9 cellular contexts compared by ENCODE assay signal in the genomic region with DNA sequence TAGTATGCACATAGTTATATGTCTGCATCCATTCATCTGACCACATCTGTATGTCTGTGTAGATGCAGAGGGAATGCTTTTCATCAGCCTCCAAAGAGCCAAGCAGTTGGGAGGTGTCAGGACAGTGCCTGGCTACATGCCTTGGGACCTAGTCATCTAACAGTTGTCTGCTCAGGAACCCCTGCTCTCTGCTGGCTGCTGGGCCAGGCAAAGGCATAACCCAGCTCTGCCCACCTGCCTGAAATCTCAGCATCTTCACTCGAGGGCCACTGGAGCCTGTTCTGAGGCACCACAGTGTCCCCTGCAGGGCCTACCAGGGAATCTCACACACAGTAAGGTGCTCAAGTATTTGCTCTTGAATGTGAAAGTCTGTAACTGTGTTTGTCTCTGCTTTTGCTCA. TPM values are rescaled to one million over a fixed set of nuclear protein-coding genes. Genes with fewer than 3 reads are reported as not detected.
DNase-seq lines count a peak whose midpoint lies in the region; TF ChIP-seq lines count a peak whose summit lies in the region.
"Had no signal": no experiment of that assay in that cellular context is flagged by ENCODE, and none has a peak within 500 bp of the region (broad histone marks: within the 10 kb centered on the region; RNA-seq: fewer than 3 reads in every experiment).

No MANE protein-coding gene starts in this region.

- H3K27ac ChIP-seq in CD4-positive, alpha-beta memory T cell (ENCODE audit: low read depth, low read length): no peak overlapping the region

- no peaks in the 10 kb centered on the region for H3K36me3 ChIP-seq in CD4-positive, alpha-beta memory T cell (ENCODE audit: insufficient read depth, low read length)

- no peak overlapping the region for H3K27ac Mint-ChIP-seq in neural crest cell (ENCODE audit: unreplicated experiment)
- no peak overlapping the region for H3K27ac Mint-ChIP-seq in CD4-positive, alpha-beta memory T cell

- H3K27me3 ChIP-seq in CD4-positive, alpha-beta memory T cell (ENCODE audit: insufficient read depth, low read length): peaks cover 17% of the 10 kb centered on the region

- no peaks in the 10 kb centered on the region for H3K36me3 Mint-ChIP-seq in neural crest cell (ENCODE audit: low read depth)
- H3K36me3 Mint-ChIP-seq in CD4-positive, alpha-beta memory T cell: no peaks in the 10 kb centered on the region

- POLR2A ChIA-PET in CD4-positive, alpha-beta memory T cell (lab: Charles Lee; ENCODE audit: partially characterized antibody): no interaction called here

- DNase-seq in NCI-H345 (lab: John Stamatoyannopoulos, UW) (peak; percentile 13), NCI-H345 treated with DMSO at 0.1 percent for 48 hours (lab: John Stamatoyannopoulos, UW; ENCODE audit: unreplicated experiment) (no peak), M059J (ENCODE audit: low read depth) (peak; percentile 78), cardiac fibroblast (ENCODE audit: low read depth in 2 of 2) (peak; percentile 57 to 71), neural crest cell (ENCODE audit: low read depth, low spot score) (no peak), NCI-H2107 treated with DMSO at 0.1 percent for 48 hours (lab: John Stamatoyannopoulos, UW; ENCODE audit: unreplicated experiment) (no peak), COLO668 (lab: John Stamatoyannopoulos, UW; ENCODE audit: unreplicated experiment) (no peak)
- no peak for DNase-seq in CD4-positive, alpha-beta memory T cell
- DNase-seq: COR-L47 had no signal

- H3K4me3 ChIP-seq in cardiac fibroblast (replicated peaks in 1 of 2; ENCODE audit: low read depth in 2 of 2, low read length in 2 of 2): no peak overlapping the region
- H3K4me3 ChIP-seq in CD4-positive, alpha-beta memory T cell (ENCODE audit: low read length in 2 of 2): no peak overlapping the region

- peaks cover 21% of the 10 kb centered on the region for H3K4me1 Mint-ChIP-seq in neural crest cell
- H3K4me1 Mint-ChIP-seq in CD4-positive, alpha-beta memory T cell: peaks cover 6 to 17% (median 12%) of the 10 kb centered on the region in 4 donors

- peaks cover 3% of the 10 kb centered on the region for H3K9me3 Mint-ChIP-seq in neural crest cell
- no peaks in the 10 kb centered on the region for H3K9me3 Mint-ChIP-seq in CD4-positive, alpha-beta memory T cell

- peak; percentile 79 for TF ChIP-seq CTCF in cardiac fibroblast (IDR thresholded peaks at IDR 0.05; ENCODE audit: low read depth, low read length)
- TF ChIP-seq CTCF in neural crest cell (conservative IDR thresholded peaks at IDR 0.05): peak; percentile 60

- peak overlapping the region; percentile 58 for H3K4me3 Mint-ChIP-seq in neural crest cell
- no peak overlapping the region for H3K4me3 Mint-ChIP-seq in CD4-positive, alpha-beta memory T cell

- intact Hi-C loops in CD4-positive, alpha-beta memory T cell (cut with micrococcal nuclease): no loop called here

- H3K27me3 Mint-ChIP-seq in neural crest cell (ENCODE audit: low read depth): peaks cover 6% of the 10 kb centered on the region
- peaks cover 14 to 20% of the 10 kb centered on the region in 2 donors for H3K27me3 Mint-ChIP-seq in CD4-positive, alpha-beta memory T cell

- H3K4me1 ChIP-seq in CD4-positive, alpha-beta memory T cell (ENCODE audit: insufficient read depth, low read length): peaks cover 13% of the 10 kb centered on the region

- H3K9me3 ChIP-seq in CD4-positive, alpha-beta memory T cell (ENCODE audit: control insufficient read depth in 1 of 2, low read length in 2 of 2): no peaks in the 10 kb centered on the region

- CTCF ChIA-PET in CD4-positive, alpha-beta memory T cell (lab: Charles Lee; ENCODE audit: partially characterized antibody): interaction anchor here (2.0 kb wide), 1 partner anchor 486 kb away, joined by 8 read pairs; no protein-coding TSS in a partner anchor

RNA-seq across cellular contexts. Expression of a gene that starts 3.7 kb away (rescaled TPM):
- total RNA-seq in M059J (2014; rRNA removed; shearing (Covaris generic)): 0.10 TPM in 1 of 2 replicates, not detected in the other
- 0.26 and 0.27 TPM in 2 replicates for total RNA-seq in neural crest cell
- not detected for total RNA-seq in CD4-positive, alpha-beta memory T cell
- polyA plus RNA-seq in CD4-positive, alpha-beta memory T cell: not detected

RNA-seq across cellular contexts. Expression of a gene that starts 8.8 kb away (rescaled TPM):
- total RNA-seq in M059J (2014; rRNA removed; shearing (Covaris generic)): 77.0 and 79.5 TPM in 2 replicates
- 50.9 and 51.8 TPM in 2 replicates for total RNA-seq in neural crest cell
- 10 to 100 TPM; 45.0 to 45.3 TPM for total RNA-seq in CD4-positive, alpha-beta memory T cell
- 10 to 100 TPM; 48.4 to 55.1 TPM for polyA plus RNA-seq in CD4-positive, alpha-beta memory T cell

RNA-seq across cellular contexts. Expression of a gene that starts 24.8 kb away (rescaled TPM):
- total RNA-seq in M059J (2014; rRNA removed; shearing (Covaris generic)): 17.4 TPM in 2 replicates
- total RNA-seq in neural crest cell: 20.9 and 21.9 TPM in 2 replicates
- total RNA-seq in CD4-positive, alpha-beta memory T cell: 10 to 100 TPM; 33.0 to 33.1 TPM
- polyA plus RNA-seq in CD4-positive, alpha-beta memory T cell: 10 to 100 TPM; 17.3 to 29.7 TPM

RNA-seq across cellular contexts. Expression of a gene that starts 48.3 kb away (rescaled TPM):
- total RNA-seq in M059J (2014; rRNA removed; shearing (Covaris generic)): 0.17 and 0.20 TPM in 2 replicates
- total RNA-seq in neural crest cell: 0.65 and 0.68 TPM in 2 replicates
- total RNA-seq in CD4-positive, alpha-beta memory T cell: not detected
- polyA plus RNA-seq in CD4-positive, alpha-beta memory T cell: not detected

Comparison
In these comparisons a context has a peak if more than half of its experiments do, and no peak if none do; other contexts are left out.
1. DNase-seq: peak in NCI-H345 (single experiment), M059J (single experiment) and cardiac fibroblast (2 of 2); none in NCI-H345 treated with DMSO at 0.1 percent for 48 hours (single experiment), neural crest cell (single experiment), CD4-positive, alpha-beta memory T cell (0 of 5), NCI-H2107 treated with DMSO at 0.1 percent for 48 hours (single experiment) and COLO668 (single experiment).